ENCODE assay signal across 21 cellular contexts in genomic region chr16:64380751-64381150, GRCh38.
"Had no signal": no experiment of that assay in that cellular context is flagged by ENCODE, and none has a peak within 500 bp of the region (broad histone marks: within the 10 kb centered on the region; RNA-seq: fewer than 3 reads in every experiment).

No MANE protein-coding gene starts in this region.

- H3K4me3 Mint-ChIP-seq: dendritic cell treated with granulocyte-macrophage colony-stimulating factor and Interleukin-4, amounts not matched to agents 40 ng/mL and 50 ng/mL, for 4 days; effector memory CD8-positive, alpha-beta T cell; mesothelial cell of epicardium; natural killer cell; stimulated activated naive B cell treated with anti-CD40 and anti-IgM and Interleukin-4, amounts not matched to agents 10 μg/mL and 1 μg/mL and 100 μg/mL, for 72 hours; stimulated activated naive CD8-positive, alpha-beta T cell treated with anti-CD3 and anti-CD28 coated beads, Interleukin-15, amount 100 ng/mL, for 72 hours had no signal

- H3K27ac ChIP-seq: epithelial cell of prostate, esophagus muscularis mucosa, gastrocnemius medialis, spleen, thoracic aorta, transverse colon had no signal

- H3K27me3 Mint-ChIP-seq: dendritic cell treated with granulocyte-macrophage colony-stimulating factor and Interleukin-4, amounts not matched to agents 40 ng/mL and 50 ng/mL, for 4 days; effector memory CD8-positive, alpha-beta T cell; stimulated activated naive B cell treated with anti-CD40 and anti-IgM and Interleukin-4, amounts not matched to agents 10 μg/mL and 1 μg/mL and 100 μg/mL, for 72 hours; stimulated activated naive CD8-positive, alpha-beta T cell treated with anti-CD3 and anti-CD28 coated beads, Interleukin-15, amount 100 ng/mL, for 72 hours had no signal

- H3K27ac Mint-ChIP-seq: dendritic cell treated with granulocyte-macrophage colony-stimulating factor and Interleukin-4, amounts not matched to agents 40 ng/mL and 50 ng/mL, for 4 days; effector memory CD8-positive, alpha-beta T cell; mesothelial cell of epicardium; natural killer cell; stimulated activated naive B cell treated with anti-CD40 and anti-IgM and Interleukin-4, amounts not matched to agents 10 μg/mL and 1 μg/mL and 100 μg/mL, for 72 hours; stimulated activated naive CD8-positive, alpha-beta T cell treated with anti-CD3 and anti-CD28 coated beads, Interleukin-15, amount 100 ng/mL, for 72 hours had no signal

- ATAC-seq: effector memory CD8-positive, alpha-beta T cell; gastrocnemius medialis; natural killer cell; sciatic nerve; stimulated activated naive B cell treated with anti-CD40 and anti-IgM and Interleukin-4, amounts not matched to agents 10 μg/mL and 1 μg/mL and 100 μg/mL, for 72 hours; stimulated activated naive CD8-positive, alpha-beta T cell treated with anti-CD3 and anti-CD28 coated beads, Interleukin-15, amount 100 ng/mL, for 72 hours had no signal

- DNase-seq: cerebellar nuclear complex; effector memory CD8-positive, alpha-beta T cell; gastrocnemius medialis; kidney glomerular epithelial cell; mammary epithelial cell; natural killer cell; psoas muscle; retina; spleen; stimulated activated CD4-positive, alpha-beta T cell treated with anti-CD3 and anti-CD28 coated beads, Interleukin-15, amount 100 ng/mL, for 24 hours; stimulated activated CD4-positive, alpha-beta T cell treated with anti-CD3 and anti-CD28 coated beads, Interleukin-1b, Interleukin-23, amount 100 ng/mL, for 48 hours; stimulated activated CD4-positive, alpha-beta T cell treated with anti-CD3 and anti-CD28 coated beads, Interleukin-4, amount 100 ng/mL, for 24 hours; stimulated activated naive B cell treated with anti-CD40 and anti-IgM and Interleukin-4, amounts not matched to agents 10 μg/mL and 1 μg/mL and 100 μg/mL, for 72 hours; stimulated activated naive CD8-positive, alpha-beta T cell treated with anti-CD3 and anti-CD28 coated beads, Interleukin-15, amount 100 ng/mL, for 72 hours; transverse colon had no signal

- H3K9me3 Mint-ChIP-seq: dendritic cell treated with granulocyte-macrophage colony-stimulating factor and Interleukin-4, amounts not matched to agents 40 ng/mL and 50 ng/mL, for 4 days; mesothelial cell of epicardium had no signal

- H3K36me3 ChIP-seq: esophagus muscularis mucosa, gastrocnemius medialis, spleen, thoracic aorta, transverse colon had no signal

- H3K36me3 Mint-ChIP-seq: mesothelial cell of epicardium; stimulated activated naive B cell treated with anti-CD40 and anti-IgM and Interleukin-4, amounts not matched to agents 10 μg/mL and 1 μg/mL and 100 μg/mL, for 72 hours had no signal

- H3K9me3 ChIP-seq: esophagus muscularis mucosa, gastrocnemius medialis, psoas muscle, thoracic aorta, transverse colon had no signal

- H3K4me3 ChIP-seq: esophagus muscularis mucosa, gastrocnemius medialis, psoas muscle, spleen, thoracic aorta, transverse colon had no signal

- H3K4me1 Mint-ChIP-seq: natural killer cell; stimulated activated naive B cell treated with anti-CD40 and anti-IgM and Interleukin-4, amounts not matched to agents 10 μg/mL and 1 μg/mL and 100 μg/mL, for 72 hours; stimulated activated naive CD8-positive, alpha-beta T cell treated with anti-CD3 and anti-CD28 coated beads, Interleukin-15, amount 100 ng/mL, for 72 hours had no signal

- H3K4me1 ChIP-seq: esophagus muscularis mucosa, psoas muscle, spleen, transverse colon had no signal

- H3K27me3 ChIP-seq: esophagus muscularis mucosa, gastrocnemius medialis, spleen, transverse colon had no signal
